Comparison of ENCODE assay signal across 2 cellular contexts in the genomic region with DNA sequence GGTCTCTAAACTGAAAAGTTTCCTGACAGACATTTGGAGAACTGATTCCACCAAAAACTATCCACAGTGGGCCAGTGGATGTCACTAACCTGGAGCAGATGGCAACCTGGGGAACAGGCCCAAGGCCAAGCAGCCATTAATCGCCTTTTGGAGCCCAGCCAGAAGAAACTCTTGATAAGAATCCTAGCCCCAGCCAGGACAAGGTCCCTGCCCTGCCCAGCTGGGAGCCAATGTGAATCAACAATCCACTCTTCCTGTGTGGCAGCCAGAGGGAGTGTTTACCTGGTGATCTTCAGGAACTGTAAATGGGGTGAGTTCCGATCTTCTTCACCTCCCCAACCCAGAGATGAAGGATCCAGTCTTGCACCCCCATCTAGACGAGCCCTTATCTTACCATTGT.
TF ChIP-seq lines count a peak whose summit lies in the region.

No MANE protein-coding gene starts in this region.

TF ChIP-seq in IMR-90, 13 proteins besides CTCF, POLR2A, EP300 and RAD21:
- no peak for TF ChIP-seq MAZ (IDR thresholded peaks at IDR 0.05; ENCODE audit: borderline replicate concordance, low read depth, low read length)
- no peak for TF ChIP-seq CEBPB (IDR thresholded peaks at IDR 0.05; ENCODE audit: low read depth, low read length)
- TF ChIP-seq MAFK (IDR thresholded peaks at IDR 0.05; ENCODE audit: low read depth, low read length) = no peak
- TF ChIP-seq, protein P1, sequence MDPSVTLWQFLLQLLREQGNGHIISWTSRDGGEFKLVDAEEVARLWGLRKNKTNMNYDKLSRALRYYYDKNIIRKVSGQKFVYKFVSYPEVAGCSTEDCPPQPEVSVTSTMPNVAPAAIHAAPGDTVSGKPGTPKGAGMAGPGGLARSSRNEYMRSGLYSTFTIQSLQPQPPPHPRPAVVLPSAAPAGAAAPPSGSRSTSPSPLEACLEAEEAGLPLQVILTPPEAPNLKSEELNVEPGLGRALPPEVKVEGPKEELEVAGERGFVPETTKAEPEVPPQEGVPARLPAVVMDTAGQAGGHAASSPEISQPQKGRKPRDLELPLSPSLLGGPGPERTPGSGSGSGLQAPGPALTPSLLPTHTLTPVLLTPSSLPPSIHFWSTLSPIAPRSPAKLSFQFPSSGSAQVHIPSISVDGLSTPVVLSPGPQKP (IDR thresholded peaks at IDR 0.05; ENCODE audit: borderline replicate concordance, low read depth, low read length) = no peak
- TF ChIP-seq CHD1 (IDR thresholded peaks at IDR 0.05; ENCODE audit: low read depth, low read length) = no peak
- TF ChIP-seq SMC3 (IDR thresholded peaks at IDR 0.05; ENCODE audit: low read depth, low read length) = no peak
- TF ChIP-seq BHLHE40 (IDR thresholded peaks at IDR 0.05; ENCODE audit: low read depth, low read length) = no peak
- TF ChIP-seq NFE2L2 (IDR thresholded peaks at IDR 0.05; ENCODE audit: low read depth, low read length) = no peak
- TF ChIP-seq RCOR1 (IDR thresholded peaks at IDR 0.05; ENCODE audit: insufficient replicate concordance, low read length) = no peak
- TF ChIP-seq FOS (IDR thresholded peaks at IDR 0.05; ENCODE audit: low read depth, low read length) = no peak
- no peak for TF ChIP-seq USF2 (IDR thresholded peaks at IDR 0.05; ENCODE audit: low read depth, low read length)
- no peak for TF ChIP-seq MXI1 (IDR thresholded peaks at IDR 0.05; ENCODE audit: borderline replicate concordance, low read depth, low read length)
- TF ChIP-seq RFX5 (IDR thresholded peaks at IDR 0.05; ENCODE audit: low read depth, low read length) = no peak

TF ChIP-seq in H1, 55 proteins besides CTCF, POLR2A, EP300 and RAD21:
- TF ChIP-seq RFX5 (IDR thresholded peaks at IDR 0.05; ENCODE audit: borderline replicate concordance, low read depth, low read length) (no peak), CHD1 (IDR thresholded peaks at IDR 0.05; ENCODE audit: low read depth, low read length) (no peak), JUND (IDR thresholded peaks at IDR 0.05; ENCODE audit: low read length) (no peak), CREB1 (IDR thresholded peaks at IDR 0.05) (no peak), TAF1 (IDR thresholded peaks at IDR 0.05; ENCODE audit: low read depth, low read length) (no peak), RBBP5 (IDR thresholded peaks at IDR 0.05; ENCODE audit: borderline replicate concordance, low read depth, low read length) (no peak), KDM4A (IDR thresholded peaks at IDR 0.05; ENCODE audit: low read depth, low read length, severe bottlenecking) (no peak), YY1 (IDR thresholded peaks at IDR 0.05; ENCODE audit: low read depth, low read length) (no peak), HDAC6 (IDR thresholded peaks at IDR 0.05; ENCODE audit: low read depth, low read length) (no peak), TAF7 (optimal IDR thresholded peaks at IDR 0.05; ENCODE audit: borderline replicate concordance, low read depth, low read length) (no peak), CTBP2 (IDR thresholded peaks at IDR 0.05; ENCODE audit: borderline replicate concordance, insufficient read depth, insufficient read length, low read length) (no peak), NANOG (IDR thresholded peaks at IDR 0.05; ENCODE audit: insufficient read depth, low read depth, low read length, poor library complexity, severe bottlenecking) (no peak), KDM1A (IDR thresholded peaks at IDR 0.05; ENCODE audit: borderline replicate concordance, low read length) (no peak), PHF8 (conservative IDR thresholded peaks at IDR 0.05; ENCODE audit: low read depth, low read length) (no peak), TBP (IDR thresholded peaks at IDR 0.05; ENCODE audit: low read depth, low read length) (no peak)
